In genomic region chr18:48533340-48534093, GRCh38 we compare ENCODE assay signal across 19 cellular contexts. TPM values are rescaled to one million over a fixed set of nuclear protein-coding genes. Genes with fewer than 3 reads are reported as not detected.
DNase-seq lines count a peak whose midpoint lies in the region; ATAC-seq and TF ChIP-seq lines count a peak whose summit lies in the region.
"Had no signal": no experiment of that assay in that cellular context is flagged by ENCODE, and none has a peak within 500 bp of the region (broad histone marks: within the 10 kb centered on the region; RNA-seq: fewer than 3 reads in every experiment).

No MANE protein-coding gene starts in this region.

- no peak for ATAC-seq in CD4-positive, CD25-positive, alpha-beta regulatory T cell (ENCODE audit: low read depth in 2 of 2)
- ATAC-seq in HG03045 (IDR thresholded peaks at IDR 0.05; ENCODE audit: unreplicated experiment), result no peak
- no peak for ATAC-seq in activated CD8-positive, alpha-beta memory T cell treated with anti-CD3 and anti-CD28 coated beads, Interleukin-2, amount 10 ng/mL, durations not matched to agents 7 days and 5 days
- ATAC-seq: HCT116, HepG2, Right ventricle myocardium inferior had no signal

- no peaks in the 10 kb centered on the region for H3K27me3 ChIP-seq in CD4-positive, CD25-positive, alpha-beta regulatory T cell (ENCODE audit: control insufficient read depth, insufficient read depth, low read length)
- H3K27me3 ChIP-seq: BLaER1 treated with 17β-estradiol and CSF1 and Interleukin-3, amounts not matched to agents 10 nM and 100 nM; Peyer's patch had no signal

- H3K27ac Mint-ChIP-seq in CD4-positive, CD25-positive, alpha-beta regulatory T cell, result peak overlapping the region in 2 of 3 donors; percentile 43 to 77
- H3K27ac Mint-ChIP-seq in activated CD8-positive, alpha-beta memory T cell treated with anti-CD3 and anti-CD28 coated beads, Interleukin-2, amount 10 ng/mL, durations not matched to agents 7 days and 5 days, result no peak overlapping the region

- peaks cover 0 to 5% (median 2%) of the 10 kb centered on the region in 4 donors for H3K4me1 Mint-ChIP-seq in CD4-positive, CD25-positive, alpha-beta regulatory T cell
- H3K4me1 Mint-ChIP-seq in activated CD8-positive, alpha-beta memory T cell treated with anti-CD3 and anti-CD28 coated beads, Interleukin-2, amount 10 ng/mL, durations not matched to agents 7 days and 5 days, result peaks cover 5% of the 10 kb centered on the region

- no peaks in the 10 kb centered on the region for H3K36me3 ChIP-seq in CD4-positive, CD25-positive, alpha-beta regulatory T cell (ENCODE audit: control insufficient read depth, insufficient read depth, low read length)
- H3K36me3 ChIP-seq: BLaER1 treated with 17β-estradiol and CSF1 and Interleukin-3, amounts not matched to agents 10 nM and 100 nM; Peyer's patch had no signal

- DNase-seq in CD4-positive, CD25-positive, alpha-beta regulatory T cell, result no peak
- DNase-seq in GM20000 (ENCODE audit: low spot score) (peak; percentile 45), NCI-H82 treated with DMSO at 0.1 percent for 48 hours (lab: John Stamatoyannopoulos, UW; ENCODE audit: unreplicated experiment) (peak; percentile 28), coronary artery (ENCODE audit: low spot score) (peak; percentile 33), NCI-H128 (lab: John Stamatoyannopoulos, UW; ENCODE audit: unreplicated experiment) (no peak), hypothalamus (lab: John Stamatoyannopoulos, UW) (no peak)
- no peak for DNase-seq in activated CD8-positive, alpha-beta memory T cell treated with anti-CD3 and anti-CD28 coated beads, Interleukin-2, amount 10 ng/mL, durations not matched to agents 7 days and 5 days
- DNase-seq: DMS 273 treated with DMSO at 0.1 percent for 48 hours, GDM1, NCI-H1105 treated with DMSO at 0.1 percent for 48 hours, NCI-H187 treated with DMSO at 0.1 percent for 48 hours, NCI-H2171, NCI-H446 treated with DMSO at 0.1 percent for 48 hours, Peyer's patch had no signal

- no peak overlapping the region for H3K27ac ChIP-seq in CD4-positive, CD25-positive, alpha-beta regulatory T cell (ENCODE audit: insufficient read depth, low read length, poor library complexity, severe bottlenecking)
- H3K27ac ChIP-seq in coronary artery, result no peak overlapping the region
- H3K27ac ChIP-seq: BLaER1 treated with 17β-estradiol and CSF1 and Interleukin-3, amounts not matched to agents 10 nM and 100 nM; Peyer's patch had no signal

- no peaks in the 10 kb centered on the region for H3K9me3 ChIP-seq in CD4-positive, CD25-positive, alpha-beta regulatory T cell (ENCODE audit: control insufficient read depth in 2 of 2, low read length in 2 of 2)
- H3K9me3 ChIP-seq: BLaER1 treated with 17β-estradiol and CSF1 and Interleukin-3, amounts not matched to agents 10 nM and 100 nM; Peyer's patch had no signal

- no peak overlapping the region for H3K4me3 ChIP-seq in CD4-positive, CD25-positive, alpha-beta regulatory T cell (ENCODE audit: low read depth, low read length)
- H3K4me3 ChIP-seq in coronary artery, result no peak overlapping the region
- H3K4me3 ChIP-seq: BLaER1 treated with 17β-estradiol and CSF1 and Interleukin-3, amounts not matched to agents 10 nM and 100 nM; Peyer's patch had no signal

- H3K4me1 ChIP-seq in CD4-positive, CD25-positive, alpha-beta regulatory T cell (ENCODE audit: control insufficient read depth, insufficient read depth, low read length, poor library complexity, severe bottlenecking), result no peaks in the 10 kb centered on the region
- H3K4me1 ChIP-seq: Peyer's patch had no signal

- no peaks in the 10 kb centered on the region for H3K36me3 Mint-ChIP-seq in CD4-positive, CD25-positive, alpha-beta regulatory T cell
- H3K36me3 Mint-ChIP-seq in activated CD8-positive, alpha-beta memory T cell treated with anti-CD3 and anti-CD28 coated beads, Interleukin-2, amount 10 ng/mL, durations not matched to agents 7 days and 5 days, result no peaks in the 10 kb centered on the region

- peak overlapping the region in 1 of 4 donors; percentile 70 for H3K4me3 Mint-ChIP-seq in CD4-positive, CD25-positive, alpha-beta regulatory T cell
- H3K4me3 Mint-ChIP-seq in activated CD8-positive, alpha-beta memory T cell treated with anti-CD3 and anti-CD28 coated beads, Interleukin-2, amount 10 ng/mL, durations not matched to agents 7 days and 5 days, result no peak overlapping the region

- peaks cover 0 to 4% (median 0%) of the 10 kb centered on the region in 7 donors for H3K9me3 Mint-ChIP-seq in CD4-positive, CD25-positive, alpha-beta regulatory T cell
- no peaks in the 10 kb centered on the region for H3K9me3 Mint-ChIP-seq in activated CD8-positive, alpha-beta memory T cell treated with anti-CD3 and anti-CD28 coated beads, Interleukin-2, amount 10 ng/mL, durations not matched to agents 7 days and 5 days (ENCODE audit: low read depth)

- CTCF ChIA-PET in activated CD8-positive, alpha-beta memory T cell treated with anti-CD3 and anti-CD28 coated beads, Interleukin-2, amount 10 ng/mL, durations not matched to agents 7 days and 5 days (lab: Charles Lee), result no interaction called here

- TF ChIP-seq CTCF in GM20000 (IDR thresholded peaks at IDR 0.05; ENCODE audit: extremely low read depth, missing control alignments) (no peak), coronary artery (IDR thresholded peaks at IDR 0.05) (no peak)

- peaks cover 37% of the 10 kb centered on the region for H3K27me3 Mint-ChIP-seq in CD4-positive, CD25-positive, alpha-beta regulatory T cell
- peaks cover 29% of the 10 kb centered on the region for H3K27me3 Mint-ChIP-seq in activated CD8-positive, alpha-beta memory T cell treated with anti-CD3 and anti-CD28 coated beads, Interleukin-2, amount 10 ng/mL, durations not matched to agents 7 days and 5 days

RNA-seq across cellular contexts. Expression of gene CTIF, which starts 5.3 kb away (rescaled TPM):
- total RNA-seq in CD4-positive, CD25-positive, alpha-beta regulatory T cell, result 1.8 TPM
- under 1 TPM in 1 of 4 donors, not detected in 3; 0.23 TPM for polyA plus RNA-seq in CD4-positive, CD25-positive, alpha-beta regulatory T cell
- 1 to 10 TPM; 5.7 to 5.9 TPM for total RNA-seq in activated CD8-positive, alpha-beta memory T cell treated with anti-CD3 and anti-CD28 coated beads, Interleukin-2, amount 10 ng/mL, durations not matched to agents 7 days and 5 days

Comparison
In these comparisons a context has a peak if more than half of its experiments do, and no peak if none do; other contexts are left out.
1. DNase-seq: peak in GM20000 (single experiment), NCI-H82 treated with DMSO at 0.1 percent for 48 hours (single experiment) and coronary artery (single experiment); none in CD4-positive, CD25-positive, alpha-beta regulatory T cell (0 of 3), NCI-H128 (single experiment), activated CD8-positive, alpha-beta memory T cell treated with anti-CD3 and anti-CD28 coated beads, Interleukin-2, amount 10 ng/mL, durations not matched to agents 7 days and 5 days (single experiment) and hypothalamus (0 of 51).